Comparison of ENCODE assay signal across 32 cellular contexts in genomic region chr1:6257541-6258069, GRCh38. TPM values are rescaled to one million over a fixed set of nuclear protein-coding genes. Genes with fewer than 3 reads are reported as not detected.
"Had no signal": no experiment of that assay in that cellular context is flagged by ENCODE, and none has a peak within 500 bp of the region (broad histone marks: within the 10 kb centered on the region; RNA-seq: fewer than 3 reads in every experiment).

No MANE protein-coding gene starts in this region.

- DNase-seq: activated CD4-positive, alpha-beta T cell treated with anti-CD3 and anti-CD28 coated beads, Interleukin-2, amount 10 ng/mL, durations not matched to agents 7 days and 5 days; activated CD4-positive, CD25-positive, alpha-beta regulatory T cell treated with anti-CD3 and anti-CD28 coated beads, Interleukin-2, amount 50 U/mL, for 72 hours; activated CD8-positive, alpha-beta memory T cell treated with anti-CD3 and anti-CD28 coated beads, Interleukin-2, amount 10 ng/mL, durations not matched to agents 7 days and 5 days; activated CD8-positive, alpha-beta T cell treated with anti-CD3 and anti-CD28 coated beads for 36 hours; activated gamma-delta T cell treated with Interleukin-2 at 50 U/mL for 16 hours; activated T-cell treated with anti-CD3 and anti-CD28 coated beads for 4 hours; anterior cingulate cortex; body of pancreas; cortex of kidney; foreskin keratinocyte; glutamatergic neuron; immature natural killer cell; left ventricle myocardium inferior; nucleus accumbens; posterior cingulate gyrus; sigmoid colon; stimulated activated CD4-positive, alpha-beta T cell treated with anti-CD3 and anti-CD28 coated beads, Interleukin-4, amount 100 ng/mL, for 4 hours; stimulated activated naive CD8-positive, alpha-beta T cell treated with anti-CD3 and anti-CD28 coated beads, Interleukin-15, Interleukin-2, amounts not matched to agents 100 U/mL and 50 U/mL, for 24 hours; thyroid gland; upper lobe of right lung; WERI-Rb-1 had no signal

- H3K36me3 Mint-ChIP-seq: activated CD8-positive, alpha-beta memory T cell treated with anti-CD3 and anti-CD28 coated beads, Interleukin-2, amount 10 ng/mL, durations not matched to agents 7 days and 5 days; activated naive CD4-positive, alpha-beta T cell treated with anti-CD3 and anti-CD28 coated beads, Interleukin-2, amount 50 U/mL, for 24 hours; immature natural killer cell; natural killer cell treated with Interleukin-12 subunit alpha and Interleukin-12 subunit beta and Interleukin-15 and Interleukin-18, amount 100 ng/mL, for 72 hours had no signal

- H3K27ac Mint-ChIP-seq: activated CD4-positive, alpha-beta T cell treated with anti-CD3 and anti-CD28 coated beads, Interleukin-2, amount 10 ng/mL, durations not matched to agents 7 days and 5 days; activated CD8-positive, alpha-beta memory T cell treated with anti-CD3 and anti-CD28 coated beads, Interleukin-2, amount 10 ng/mL, durations not matched to agents 7 days and 5 days; activated CD8-positive, alpha-beta T cell treated with anti-CD3 and anti-CD28 coated beads for 36 hours; activated T-helper 1 cell treated with anti-CD3 and anti-CD28 coated beads, Interleukin-12 subunit alpha, Interleukin-12 subunit beta, Interleukin-2, Interleukin-4 antibody, amounts not matched to agents 30 ng/mL and 10 ng/mL and 1 ng/mL, durations not matched to agents 14 hours and 24 hours and 36 hours; immature natural killer cell; natural killer cell treated with Interleukin-12 subunit alpha and Interleukin-12 subunit beta and Interleukin-15 and Interleukin-18, amount 100 ng/mL, for 72 hours had no signal

- H3K79me2 ChIP-seq: hepatocyte had no signal

- H3K4me3 Mint-ChIP-seq: activated CD4-positive, alpha-beta T cell treated with anti-CD3 and anti-CD28 coated beads, Interleukin-2, amount 10 ng/mL, durations not matched to agents 7 days and 5 days; activated CD8-positive, alpha-beta memory T cell treated with anti-CD3 and anti-CD28 coated beads, Interleukin-2, amount 10 ng/mL, durations not matched to agents 7 days and 5 days; activated CD8-positive, alpha-beta T cell treated with anti-CD3 and anti-CD28 coated beads for 36 hours; activated naive CD4-positive, alpha-beta T cell treated with anti-CD3 and anti-CD28 coated beads, Interleukin-2, amount 50 U/mL, for 24 hours; activated T-helper 1 cell treated with anti-CD3 and anti-CD28 coated beads, Interleukin-12 subunit alpha, Interleukin-12 subunit beta, Interleukin-2, Interleukin-4 antibody, amounts not matched to agents 30 ng/mL and 10 ng/mL and 1 ng/mL, durations not matched to agents 14 hours and 24 hours and 36 hours; natural killer cell treated with Interleukin-12 subunit alpha and Interleukin-12 subunit beta and Interleukin-15 and Interleukin-18, amount 100 ng/mL, for 72 hours had no signal

- H3K27me3 Mint-ChIP-seq: natural killer cell treated with Interleukin-12 subunit alpha and Interleukin-12 subunit beta and Interleukin-15 and Interleukin-18, amount 100 ng/mL, for 72 hours had no signal

- H3K9me3 ChIP-seq: body of pancreas, left ventricle myocardium inferior, sigmoid colon, thyroid gland, upper lobe of right lung had no signal

- FAIRE-seq: TTC549 had no signal

- H3K4me3 ChIP-seq: body of pancreas, cardiac muscle cell, hepatocyte, left ventricle myocardium inferior, sigmoid colon, thyroid gland, upper lobe of right lung had no signal

- ATAC-seq: activated CD8-positive, alpha-beta memory T cell treated with anti-CD3 and anti-CD28 coated beads, Interleukin-2, amount 10 ng/mL, durations not matched to agents 7 days and 5 days; activated CD8-positive, alpha-beta T cell treated with anti-CD3 and anti-CD28 coated beads for 36 hours; body of pancreas; foreskin keratinocyte; natural killer cell treated with Interleukin-12 subunit alpha and Interleukin-12 subunit beta and Interleukin-15 and Interleukin-18, amount 100 ng/mL, for 72 hours; stimulated activated naive CD8-positive, alpha-beta T cell treated with anti-CD3 and anti-CD28 coated beads, Interleukin-15, Interleukin-2, amounts not matched to agents 100 U/mL and 50 U/mL, for 24 hours; upper lobe of right lung had no signal

- H3K4me1 ChIP-seq: foreskin keratinocyte had no signal

- H3K27ac ChIP-seq: body of pancreas, cardiac muscle cell, foreskin keratinocyte, hepatocyte, left ventricle myocardium inferior, sigmoid colon, thyroid gland, upper lobe of right lung, WERI-Rb-1 had no signal

- H3K4me2 ChIP-seq: hepatocyte had no signal

- H2AFZ ChIP-seq: hepatocyte had no signal

- H3K36me3 ChIP-seq: cardiac muscle cell, thyroid gland, upper lobe of right lung, WERI-Rb-1 had no signal

- H3K9me3 Mint-ChIP-seq: activated CD4-positive, alpha-beta T cell treated with anti-CD3 and anti-CD28 coated beads, Interleukin-2, amount 10 ng/mL, durations not matched to agents 7 days and 5 days; activated CD8-positive, alpha-beta T cell treated with anti-CD3 and anti-CD28 coated beads for 36 hours; activated naive CD4-positive, alpha-beta T cell treated with anti-CD3 and anti-CD28 coated beads, Interleukin-2, amount 50 U/mL, for 24 hours; activated T-helper 1 cell treated with anti-CD3 and anti-CD28 coated beads, Interleukin-12 subunit alpha, Interleukin-12 subunit beta, Interleukin-2, Interleukin-4 antibody, amounts not matched to agents 30 ng/mL and 10 ng/mL and 1 ng/mL, durations not matched to agents 14 hours and 24 hours and 36 hours; immature natural killer cell; natural killer cell treated with Interleukin-12 subunit alpha and Interleukin-12 subunit beta and Interleukin-15 and Interleukin-18, amount 100 ng/mL, for 72 hours had no signal

- H3K27me3 ChIP-seq: foreskin keratinocyte, hepatocyte had no signal

RNA-seq across cellular contexts. Expression of gene HES3, which starts 13.6 kb away (rescaled TPM):
- total RNA-seq: activated CD4-positive, alpha-beta T cell treated with anti-CD3 and anti-CD28 coated beads, Interleukin-2, amount 10 ng/mL, durations not matched to agents 7 days and 5 days; activated CD8-positive, alpha-beta memory T cell treated with anti-CD3 and anti-CD28 coated beads, Interleukin-2, amount 10 ng/mL, durations not matched to agents 7 days and 5 days; activated CD8-positive, alpha-beta T cell treated with anti-CD3 and anti-CD28 coated beads for 36 hours; activated T-helper 1 cell treated with anti-CD3 and anti-CD28 coated beads, Interleukin-12 subunit alpha, Interleukin-12 subunit beta, Interleukin-2, Interleukin-4 antibody, amounts not matched to agents 30 ng/mL and 10 ng/mL and 1 ng/mL, durations not matched to agents 14 hours and 24 hours and 36 hours; body of pancreas; cardiac muscle cell; cerebellum; epithelial cell of proximal tubule; foreskin keratinocyte; hepatocyte; kidney epithelial cell; left ventricle myocardium inferior; lung microvascular endothelial cell; natural killer cell treated with Interleukin-12 subunit alpha and Interleukin-12 subunit beta and Interleukin-15 and Interleukin-18, amount 100 ng/mL, for 72 hours; renal cortical epithelial cell; sigmoid colon; thyroid gland; upper lobe of right lung had no signal
- polyA plus RNA-seq: cardiac muscle cell, foreskin keratinocyte, hepatocyte, immature natural killer cell, sigmoid colon had no signal
